ENCODE assay signal across 1 cellular context in the genomic region with DNA sequence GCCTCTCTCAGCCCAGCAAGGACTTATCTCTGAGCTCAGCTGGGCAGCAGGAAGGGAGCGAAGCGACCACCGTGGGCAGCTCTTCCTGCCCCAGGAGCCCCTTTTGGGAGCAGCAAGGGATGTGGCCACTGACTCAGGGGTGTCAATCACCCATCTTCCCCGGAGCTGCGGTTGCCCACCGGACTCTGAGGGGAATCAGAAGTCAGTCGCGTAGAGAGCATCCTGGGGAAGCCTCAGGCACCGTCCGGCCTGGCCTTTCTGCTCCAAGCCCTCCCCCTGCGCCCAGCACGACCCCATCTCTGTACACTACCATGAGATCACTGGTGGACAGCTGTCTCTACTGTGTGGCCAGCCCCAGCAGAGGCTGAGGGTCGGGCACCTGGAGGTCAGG.
TF ChIP-seq lines count a peak whose summit lies in the region.

No MANE protein-coding gene starts in this region.

TF ChIP-seq in K562, 482 proteins besides CTCF, POLR2A, EP300 and RAD21 (continued from another document):
- TF ChIP-seq, protein P1, sequence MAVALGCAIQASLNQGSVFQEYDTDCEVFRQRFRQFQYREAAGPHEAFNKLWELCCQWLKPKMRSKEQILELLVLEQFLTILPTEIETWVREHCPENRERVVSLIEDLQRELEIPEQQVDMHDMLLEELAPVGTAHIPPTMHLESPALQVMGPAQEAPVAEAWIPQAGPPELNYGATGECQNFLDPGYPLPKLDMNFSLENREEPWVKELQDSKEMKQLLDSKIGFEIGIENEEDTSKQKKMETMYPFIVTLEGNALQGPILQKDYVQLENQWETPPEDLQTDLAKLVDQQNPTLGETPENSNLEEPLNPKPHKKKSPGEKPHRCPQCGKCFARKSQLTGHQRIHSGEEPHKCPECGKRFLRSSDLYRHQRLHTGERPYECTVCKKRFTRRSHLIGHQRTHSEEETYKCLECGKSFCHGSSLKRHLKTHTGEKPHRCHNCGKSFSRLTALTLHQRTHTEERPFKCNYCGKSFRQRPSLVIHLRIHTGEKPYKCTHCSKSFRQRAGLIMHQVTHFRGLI (CRISPR knock-in tag; IDR thresholded peaks at IDR 0.05): 0 out of 2 replicates have a peak, but pooled peaks have one; percentile 8
- 0 out of 2 replicates have a peak, but pooled peaks have one; percentile 29 for TF ChIP-seq KLF6 (CRISPR knock-in tag; IDR thresholded peaks at IDR 0.05; ENCODE audit: borderline replicate concordance)
- TF ChIP-seq ZNF134 (CRISPR knock-in tag; conservative IDR thresholded peaks at IDR 0.05): no peak
- peak; percentile 2 for TF ChIP-seq RBBP5 (IDR thresholded peaks at IDR 0.05; ENCODE audit: borderline replicate concordance, insufficient read depth, low read length, poor library complexity, severe bottlenecking)
- no peak for TF ChIP-seq NCOR1 (IDR thresholded peaks at IDR 0.05)
- TF ChIP-seq CCNT2 (IDR thresholded peaks at IDR 0.05; ENCODE audit: borderline replicate concordance, extremely low read depth, insufficient read length, low read depth, low read length): peak; percentile 18
- TF ChIP-seq, protein P2, sequence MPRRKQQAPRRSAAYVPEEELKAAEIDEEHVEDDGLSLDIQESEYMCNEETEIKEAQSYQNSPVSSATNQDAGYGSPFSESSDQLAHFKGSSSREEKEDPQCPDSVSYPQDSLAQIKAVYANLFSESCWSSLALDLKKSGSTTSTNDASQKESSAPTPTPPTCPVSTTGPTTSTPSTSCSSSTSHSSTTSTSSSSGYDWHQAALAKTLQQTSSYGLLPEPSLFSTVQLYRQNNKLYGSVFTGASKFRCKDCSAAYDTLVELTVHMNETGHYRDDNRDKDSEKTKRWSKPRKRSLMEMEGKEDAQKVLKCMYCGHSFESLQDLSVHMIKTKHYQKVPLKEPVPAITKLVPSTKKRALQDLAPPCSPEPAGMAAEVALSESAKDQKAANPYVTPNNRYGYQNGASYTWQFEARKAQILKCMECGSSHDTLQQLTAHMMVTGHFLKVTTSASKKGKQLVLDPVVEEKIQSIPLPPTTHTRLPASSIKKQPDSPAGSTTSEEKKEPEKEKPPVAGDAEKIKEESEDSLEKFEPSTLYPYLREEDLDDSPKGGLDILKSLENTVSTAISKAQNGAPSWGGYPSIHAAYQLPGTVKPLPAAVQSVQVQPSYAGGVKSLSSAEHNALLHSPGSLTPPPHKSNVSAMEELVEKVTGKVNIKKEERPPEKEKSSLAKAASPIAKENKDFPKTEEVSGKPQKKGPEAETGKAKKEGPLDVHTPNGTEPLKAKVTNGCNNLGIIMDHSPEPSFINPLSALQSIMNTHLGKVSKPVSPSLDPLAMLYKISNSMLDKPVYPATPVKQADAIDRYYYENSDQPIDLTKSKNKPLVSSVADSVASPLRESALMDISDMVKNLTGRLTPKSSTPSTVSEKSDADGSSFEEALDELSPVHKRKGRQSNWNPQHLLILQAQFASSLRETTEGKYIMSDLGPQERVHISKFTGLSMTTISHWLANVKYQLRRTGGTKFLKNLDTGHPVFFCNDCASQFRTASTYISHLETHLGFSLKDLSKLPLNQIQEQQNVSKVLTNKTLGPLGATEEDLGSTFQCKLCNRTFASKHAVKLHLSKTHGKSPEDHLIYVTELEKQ (CRISPR knock-in tag; IDR thresholded peaks at IDR 0.05): no peak
- no peak for TF ChIP-seq SMC3 (conservative IDR thresholded peaks at IDR 0.05; ENCODE audit: insufficient read depth, low read depth, low read length)
- TF ChIP-seq HEY1 (CRISPR knock-in tag; IDR thresholded peaks at IDR 0.05; ENCODE audit: borderline replicate concordance): no peak
- peak; percentile 5; the same call in 1 of the 2 replicates for TF ChIP-seq ELF4 (CRISPR knock-in tag; IDR thresholded peaks at IDR 0.05)
- TF ChIP-seq, protein P3, sequence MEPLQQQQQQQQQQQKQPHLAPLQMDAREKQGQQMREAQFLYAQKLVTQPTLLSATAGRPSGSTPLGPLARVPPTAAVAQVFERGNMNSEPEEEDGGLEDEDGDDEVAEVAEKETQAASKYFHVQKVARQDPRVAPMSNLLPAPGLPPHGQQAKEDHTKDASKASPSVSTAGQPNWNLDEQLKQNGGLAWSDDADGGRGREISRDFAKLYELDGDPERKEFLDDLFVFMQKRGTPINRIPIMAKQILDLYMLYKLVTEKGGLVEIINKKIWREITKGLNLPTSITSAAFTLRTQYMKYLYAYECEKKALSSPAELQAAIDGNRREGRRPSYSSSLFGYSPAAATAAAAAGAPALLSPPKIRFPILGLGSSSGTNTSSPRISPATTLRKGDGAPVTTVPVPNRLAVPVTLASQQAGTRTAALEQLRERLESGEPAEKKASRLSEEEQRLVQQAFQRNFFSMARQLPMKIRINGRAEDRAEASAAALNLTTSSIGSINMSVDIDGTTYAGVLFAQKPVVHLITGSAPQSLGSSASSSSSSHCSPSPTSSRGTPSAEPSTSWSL (CRISPR knock-in tag; IDR thresholded peaks at IDR 0.05; ENCODE audit: borderline replicate concordance): no peak
- peak; percentile 90 for TF ChIP-seq DMBX1 (CRISPR knock-in tag; IDR thresholded peaks at IDR 0.05; ENCODE audit: borderline replicate concordance)
- TF ChIP-seq, protein P4, sequence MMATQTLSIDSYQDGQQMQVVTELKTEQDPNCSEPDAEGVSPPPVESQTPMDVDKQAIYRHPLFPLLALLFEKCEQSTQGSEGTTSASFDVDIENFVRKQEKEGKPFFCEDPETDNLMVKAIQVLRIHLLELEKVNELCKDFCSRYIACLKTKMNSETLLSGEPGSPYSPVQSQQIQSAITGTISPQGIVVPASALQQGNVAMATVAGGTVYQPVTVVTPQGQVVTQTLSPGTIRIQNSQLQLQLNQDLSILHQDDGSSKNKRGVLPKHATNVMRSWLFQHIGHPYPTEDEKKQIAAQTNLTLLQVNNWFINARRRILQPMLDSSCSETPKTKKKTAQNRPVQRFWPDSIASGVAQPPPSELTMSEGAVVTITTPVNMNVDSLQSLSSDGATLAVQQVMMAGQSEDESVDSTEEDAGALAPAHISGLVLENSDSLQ (IDR thresholded peaks at IDR 0.05): peak; percentile 89
- no peak for TF ChIP-seq KLF16 (IDR thresholded peaks at IDR 0.05)
- no peak for TF ChIP-seq CREB1 (IDR thresholded peaks at IDR 0.05)
- TF ChIP-seq CREB1 (CRISPR knock-in tag; IDR thresholded peaks at IDR 0.05): no peak
- TF ChIP-seq, protein P5, sequence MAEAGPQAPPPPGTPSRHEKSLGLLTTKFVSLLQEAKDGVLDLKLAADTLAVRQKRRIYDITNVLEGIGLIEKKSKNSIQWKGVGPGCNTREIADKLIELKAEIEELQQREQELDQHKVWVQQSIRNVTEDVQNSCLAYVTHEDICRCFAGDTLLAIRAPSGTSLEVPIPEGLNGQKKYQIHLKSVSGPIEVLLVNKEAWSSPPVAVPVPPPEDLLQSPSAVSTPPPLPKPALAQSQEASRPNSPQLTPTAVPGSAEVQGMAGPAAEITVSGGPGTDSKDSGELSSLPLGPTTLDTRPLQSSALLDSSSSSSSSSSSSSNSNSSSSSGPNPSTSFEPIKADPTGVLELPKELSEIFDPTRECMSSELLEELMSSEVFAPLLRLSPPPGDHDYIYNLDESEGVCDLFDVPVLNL (CRISPR knock-in tag; IDR thresholded peaks at IDR 0.05; ENCODE audit: low read depth): no peak
- TF ChIP-seq, protein P6, sequence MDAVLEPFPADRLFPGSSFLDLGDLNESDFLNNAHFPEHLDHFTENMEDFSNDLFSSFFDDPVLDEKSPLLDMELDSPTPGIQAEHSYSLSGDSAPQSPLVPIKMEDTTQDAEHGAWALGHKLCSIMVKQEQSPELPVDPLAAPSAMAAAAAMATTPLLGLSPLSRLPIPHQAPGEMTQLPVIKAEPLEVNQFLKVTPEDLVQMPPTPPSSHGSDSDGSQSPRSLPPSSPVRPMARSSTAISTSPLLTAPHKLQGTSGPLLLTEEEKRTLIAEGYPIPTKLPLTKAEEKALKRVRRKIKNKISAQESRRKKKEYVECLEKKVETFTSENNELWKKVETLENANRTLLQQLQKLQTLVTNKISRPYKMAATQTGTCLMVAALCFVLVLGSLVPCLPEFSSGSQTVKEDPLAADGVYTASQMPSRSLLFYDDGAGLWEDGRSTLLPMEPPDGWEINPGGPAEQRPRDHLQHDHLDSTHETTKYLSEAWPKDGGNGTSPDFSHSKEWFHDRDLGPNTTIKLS (IDR thresholded peaks at IDR 0.05; ENCODE audit: borderline replicate concordance, low read depth): no peak
- TF ChIP-seq RNF2 (IDR thresholded peaks at IDR 0.05): peak; percentile 26; the same call in 1 of the 2 replicates
- TF ChIP-seq HMGN3 (IDR thresholded peaks at IDR 0.05; ENCODE audit: borderline replicate concordance, extremely low read depth, insufficient read length, low read depth, low read length): peak; percentile 33
- TF ChIP-seq CHD4 (IDR thresholded peaks at IDR 0.05; ENCODE audit: insufficient read depth, insufficient replicate concordance, low read depth, low read length, poor library complexity, severe bottlenecking): no peak
- TF ChIP-seq, protein P7, sequence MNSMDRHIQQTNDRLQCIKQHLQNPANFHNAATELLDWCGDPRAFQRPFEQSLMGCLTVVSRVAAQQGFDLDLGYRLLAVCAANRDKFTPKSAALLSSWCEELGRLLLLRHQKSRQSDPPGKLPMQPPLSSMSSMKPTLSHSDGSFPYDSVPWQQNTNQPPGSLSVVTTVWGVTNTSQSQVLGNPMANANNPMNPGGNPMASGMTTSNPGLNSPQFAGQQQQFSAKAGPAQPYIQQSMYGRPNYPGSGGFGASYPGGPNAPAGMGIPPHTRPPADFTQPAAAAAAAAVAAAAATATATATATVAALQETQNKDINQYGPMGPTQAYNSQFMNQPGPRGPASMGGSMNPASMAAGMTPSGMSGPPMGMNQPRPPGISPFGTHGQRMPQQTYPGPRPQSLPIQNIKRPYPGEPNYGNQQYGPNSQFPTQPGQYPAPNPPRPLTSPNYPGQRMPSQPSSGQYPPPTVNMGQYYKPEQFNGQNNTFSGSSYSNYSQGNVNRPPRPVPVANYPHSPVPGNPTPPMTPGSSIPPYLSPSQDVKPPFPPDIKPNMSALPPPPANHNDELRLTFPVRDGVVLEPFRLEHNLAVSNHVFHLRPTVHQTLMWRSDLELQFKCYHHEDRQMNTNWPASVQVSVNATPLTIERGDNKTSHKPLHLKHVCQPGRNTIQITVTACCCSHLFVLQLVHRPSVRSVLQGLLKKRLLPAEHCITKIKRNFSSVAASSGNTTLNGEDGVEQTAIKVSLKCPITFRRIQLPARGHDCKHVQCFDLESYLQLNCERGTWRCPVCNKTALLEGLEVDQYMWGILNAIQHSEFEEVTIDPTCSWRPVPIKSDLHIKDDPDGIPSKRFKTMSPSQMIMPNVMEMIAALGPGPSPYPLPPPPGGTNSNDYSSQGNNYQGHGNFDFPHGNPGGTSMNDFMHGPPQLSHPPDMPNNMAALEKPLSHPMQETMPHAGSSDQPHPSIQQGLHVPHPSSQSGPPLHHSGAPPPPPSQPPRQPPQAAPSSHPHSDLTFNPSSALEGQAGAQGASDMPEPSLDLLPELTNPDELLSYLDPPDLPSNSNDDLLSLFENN (IDR thresholded peaks at IDR 0.05; ENCODE audit: low read depth in 2 of 2, low read length in 2 of 2): peak in 1 of 2 experiments; percentile 22; a peak in 1 of 4 replicates
- peak; percentile 60 for TF ChIP-seq ZFX (CRISPR knock-in tag; IDR thresholded peaks at IDR 0.05)
- TF ChIP-seq ZSCAN32 (CRISPR knock-in tag; IDR thresholded peaks at IDR 0.05): no peak
